29 cellular contexts compared by ENCODE assay signal in genomic region chr11:92711913-92712312, GRCh38.
"Had no signal": no experiment of that assay in that cellular context is flagged by ENCODE, and none has a peak within 500 bp of the region (broad histone marks: within the 10 kb centered on the region; RNA-seq: fewer than 3 reads in every experiment).

No MANE protein-coding gene starts in this region.

- H3K4me3 ChIP-seq: body of pancreas, cardiac muscle cell, gastrocnemius medialis, left lung, lung, tibial artery had no signal

- H3K9me3 Mint-ChIP-seq: activated CD4-positive, alpha-beta T cell treated with anti-CD3 and anti-CD28 coated beads, Interleukin-2, amount 10 ng/mL, durations not matched to agents 7 days and 5 days; activated CD8-positive, alpha-beta T cell treated with anti-CD3 and anti-CD28 coated beads for 36 hours; activated naive CD4-positive, alpha-beta T cell treated with anti-CD3 and anti-CD28 coated beads, Interleukin-2, amount 10 ng/mL, durations not matched to agents 7 days and 5 days; T-helper 2 cell treated with Interferon-gamma antibody and Interleukin-4, amounts not matched to agents 5 μg/mL and 100 μg/mL, for 36 hours had no signal

- DNase-seq: activated CD4-positive, alpha-beta T cell treated with anti-CD3 and anti-CD28 coated beads, Interleukin-2, amount 10 ng/mL, durations not matched to agents 7 days and 5 days; activated CD4-positive, CD25-positive, alpha-beta regulatory T cell treated with anti-CD3 and anti-CD28 coated beads, Interleukin-2, amount 50 U/mL, for 72 hours; activated CD8-positive, alpha-beta memory T cell treated with anti-CD3 and anti-CD28 coated beads, Interleukin-2, amount 10 ng/mL, durations not matched to agents 7 days and 5 days; activated CD8-positive, alpha-beta T cell treated with anti-CD3 and anti-CD28 coated beads for 36 hours; activated effector memory CD4-positive, alpha-beta T cell treated with anti-CD3 and anti-CD28 coated beads, Interleukin-2, amount 50 U/mL, for 16 hours; activated naive CD4-positive, alpha-beta T cell treated with anti-CD3 and anti-CD28 coated beads, Interleukin-2, amount 10 ng/mL, durations not matched to agents 7 days and 5 days; activated T-cell treated with anti-CD3 and anti-CD28 coated beads for 4 hours; amygdala; body of pancreas; dermis blood vessel endothelial cell; effector memory CD4-positive, alpha-beta T cell; gastrocnemius medialis; hippocampal formation; kidney glomerular epithelial cell; left lung; naive B cell; occipital lobe; retina; stimulated activated CD4-positive, alpha-beta T cell treated with anti-CD3 and anti-CD28 coated beads, Interleukin-12 subunit alpha, Interleukin-12 subunit beta, amount 100 ng/mL, for 4 hours; substantia nigra; tibial artery had no signal

- H3K36me3 ChIP-seq: cardiac muscle cell, gastrocnemius medialis, left lung, tibial artery had no signal

- H3K27ac Mint-ChIP-seq: activated CD4-positive, alpha-beta T cell treated with anti-CD3 and anti-CD28 coated beads, Interleukin-2, amount 10 ng/mL, durations not matched to agents 7 days and 5 days; activated CD8-positive, alpha-beta memory T cell treated with anti-CD3 and anti-CD28 coated beads, Interleukin-2, amount 10 ng/mL, durations not matched to agents 7 days and 5 days; activated CD8-positive, alpha-beta T cell treated with anti-CD3 and anti-CD28 coated beads for 36 hours; activated naive CD4-positive, alpha-beta T cell treated with anti-CD3 and anti-CD28 coated beads, Interleukin-2, amount 10 ng/mL, durations not matched to agents 7 days and 5 days; naive B cell; progenitor cell of endocrine pancreas; stimulated activated naive CD8-positive, alpha-beta T cell treated with anti-CD3 and anti-CD28 coated beads, Interleukin-15, Interleukin-2, amounts not matched to agents 100 ng/mL and 50 ng/mL, for 24 hours; T-helper 2 cell treated with Interferon-gamma antibody and Interleukin-4, amounts not matched to agents 5 μg/mL and 100 μg/mL, for 36 hours had no signal

- H3K4me1 Mint-ChIP-seq: activated CD4-positive, alpha-beta T cell treated with anti-CD3 and anti-CD28 coated beads, Interleukin-2, amount 10 ng/mL, durations not matched to agents 7 days and 5 days; activated CD8-positive, alpha-beta memory T cell treated with anti-CD3 and anti-CD28 coated beads, Interleukin-2, amount 10 ng/mL, durations not matched to agents 7 days and 5 days; activated naive CD4-positive, alpha-beta T cell treated with anti-CD3 and anti-CD28 coated beads, Interleukin-2, amount 10 ng/mL, durations not matched to agents 7 days and 5 days; naive B cell had no signal

- H3K9me3 ChIP-seq: body of pancreas, gastrocnemius medialis, left lung, tibial artery had no signal

- H3K27me3 ChIP-seq: body of pancreas, cardiac muscle cell, gastrocnemius medialis, left lung, tibial artery had no signal

- H3K4me1 ChIP-seq: body of pancreas, gastrocnemius medialis, left lung had no signal

- H3K27me3 Mint-ChIP-seq: activated CD4-positive, alpha-beta T cell treated with anti-CD3 and anti-CD28 coated beads, Interleukin-2, amount 10 ng/mL, durations not matched to agents 7 days and 5 days; activated CD8-positive, alpha-beta memory T cell treated with anti-CD3 and anti-CD28 coated beads, Interleukin-2, amount 10 ng/mL, durations not matched to agents 7 days and 5 days; activated CD8-positive, alpha-beta T cell treated with anti-CD3 and anti-CD28 coated beads for 36 hours; activated naive CD4-positive, alpha-beta T cell treated with anti-CD3 and anti-CD28 coated beads, Interleukin-2, amount 10 ng/mL, durations not matched to agents 7 days and 5 days; naive B cell; stimulated activated naive CD8-positive, alpha-beta T cell treated with anti-CD3 and anti-CD28 coated beads, Interleukin-15, Interleukin-2, amounts not matched to agents 100 ng/mL and 50 ng/mL, for 24 hours had no signal

- H3K4me3 Mint-ChIP-seq: activated CD4-positive, alpha-beta T cell treated with anti-CD3 and anti-CD28 coated beads, Interleukin-2, amount 10 ng/mL, durations not matched to agents 7 days and 5 days; activated CD8-positive, alpha-beta memory T cell treated with anti-CD3 and anti-CD28 coated beads, Interleukin-2, amount 10 ng/mL, durations not matched to agents 7 days and 5 days; activated CD8-positive, alpha-beta T cell treated with anti-CD3 and anti-CD28 coated beads for 36 hours; activated naive CD4-positive, alpha-beta T cell treated with anti-CD3 and anti-CD28 coated beads, Interleukin-2, amount 10 ng/mL, durations not matched to agents 7 days and 5 days; naive B cell; neural crest cell; stimulated activated naive CD8-positive, alpha-beta T cell treated with anti-CD3 and anti-CD28 coated beads, Interleukin-15, Interleukin-2, amounts not matched to agents 100 ng/mL and 50 ng/mL, for 24 hours; T-helper 2 cell treated with Interferon-gamma antibody and Interleukin-4, amounts not matched to agents 5 μg/mL and 100 μg/mL, for 36 hours had no signal

- ATAC-seq: activated CD8-positive, alpha-beta memory T cell treated with anti-CD3 and anti-CD28 coated beads, Interleukin-2, amount 10 ng/mL, durations not matched to agents 7 days and 5 days; activated CD8-positive, alpha-beta T cell treated with anti-CD3 and anti-CD28 coated beads for 36 hours; body of pancreas; esophagus mucosa; gastrocnemius medialis; left lung had no signal

- H3K27ac ChIP-seq: body of pancreas, cardiac muscle cell, gastrocnemius medialis, left lung, tibial artery, VCaP had no signal

- H3K36me3 Mint-ChIP-seq: activated CD8-positive, alpha-beta memory T cell treated with anti-CD3 and anti-CD28 coated beads, Interleukin-2, amount 10 ng/mL, durations not matched to agents 7 days and 5 days; activated naive CD4-positive, alpha-beta T cell treated with anti-CD3 and anti-CD28 coated beads, Interleukin-2, amount 10 ng/mL, durations not matched to agents 7 days and 5 days; naive B cell had no signal
